Comparison of ENCODE assay signal across 1 cellular context in genomic region chr3:58176827-58177489, GRCh38.
TF ChIP-seq lines count a peak whose summit lies in the region.

No MANE protein-coding gene starts in this region.

TF ChIP-seq in H1, 55 proteins besides CTCF, POLR2A, EP300 and RAD21:
- TF ChIP-seq ATF3 (IDR thresholded peaks at IDR 0.05; ENCODE audit: insufficient read depth, low read depth, low read length) (no peak), YY1 (IDR thresholded peaks at IDR 0.05; ENCODE audit: low read depth, low read length) (no peak), MAFK (IDR thresholded peaks at IDR 0.05; ENCODE audit: low read depth, low read length) (no peak), RBBP5 (IDR thresholded peaks at IDR 0.05; ENCODE audit: borderline replicate concordance, low read depth, low read length) (no peak), E2F6 (IDR thresholded peaks at IDR 0.05) (no peak), CHD2 (IDR thresholded peaks at IDR 0.05; ENCODE audit: low read length) (no peak), SRF (IDR thresholded peaks at IDR 0.05; ENCODE audit: low read depth, low read length) (no peak), SIRT6 (IDR thresholded peaks at IDR 0.05; ENCODE audit: low read length) (no peak), CEBPB (IDR thresholded peaks at IDR 0.05; ENCODE audit: low read depth, low read length) (no peak)
